Comparison of ENCODE assay signal across 9 cellular contexts in the genomic region with DNA sequence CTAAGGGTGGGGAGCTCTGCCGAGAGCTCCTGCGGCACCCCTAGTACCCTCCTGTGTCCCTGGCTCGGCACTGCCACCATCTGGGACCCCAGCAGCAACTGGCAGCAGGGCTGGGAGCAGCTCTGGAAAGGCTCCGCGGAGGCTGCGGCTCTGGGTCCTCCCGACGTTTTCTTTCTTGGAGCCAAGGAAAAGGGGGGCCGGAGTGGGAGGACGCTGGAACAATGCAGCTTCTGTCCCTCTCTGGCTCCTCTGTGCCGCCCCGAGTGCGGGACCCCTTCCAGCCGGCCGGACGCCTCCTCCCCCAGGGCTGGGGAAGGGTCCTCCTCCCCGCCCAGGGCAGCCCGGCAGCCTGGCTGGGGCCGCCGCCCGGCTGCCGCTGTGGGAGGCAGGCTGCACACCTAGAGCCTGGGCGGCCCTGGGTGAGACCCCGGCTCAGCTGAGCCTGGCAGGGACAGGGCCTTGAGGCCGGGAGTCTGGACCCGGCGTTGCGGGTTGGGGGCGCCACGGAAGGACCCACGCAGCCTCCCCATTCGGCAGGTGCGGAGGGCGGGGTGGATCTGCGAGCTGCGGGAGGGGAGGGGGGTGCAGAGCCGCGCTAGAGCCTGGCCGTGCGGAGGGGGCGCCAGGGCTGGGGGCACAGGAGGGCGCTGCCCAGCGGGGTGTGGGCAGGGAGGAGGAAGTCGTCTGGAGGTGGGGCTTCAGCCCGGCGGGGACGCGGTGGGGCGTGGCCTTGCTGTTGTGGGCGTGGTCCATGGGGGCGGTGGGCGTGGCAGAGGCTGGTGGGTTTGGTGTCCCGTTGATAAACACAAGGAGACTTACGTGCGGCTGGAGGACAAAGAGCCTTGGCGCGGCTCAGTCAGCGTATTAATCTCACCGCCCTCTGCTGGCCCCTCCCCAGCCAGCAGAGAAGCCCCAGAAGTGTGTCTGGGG. TPM values are rescaled to one million over a fixed set of nuclear protein-coding genes. Genes with fewer than 3 reads are reported as not detected.
DNase-seq lines count a peak whose midpoint lies in the region; ATAC-seq, FAIRE-seq and TF ChIP-seq lines count a peak whose summit lies in the region.
"Had no signal": no experiment of that assay in that cellular context is flagged by ENCODE, and none has a peak within 500 bp of the region (broad histone marks: within the 10 kb centered on the region; RNA-seq: fewer than 3 reads in every experiment).

No MANE protein-coding gene starts in this region.

- no peak for TF ChIP-seq POLR2A in HepG2 (IDR thresholded peaks at IDR 0.05; ENCODE audit: insufficient read depth in 1 of 2, low read depth in 2 of 2, low read length in 2 of 2)

- TF ChIP-seq RAD21 in HepG2 (CRISPR knock-in tag; IDR thresholded peaks at IDR 0.05) = no peak

- POLR2A ChIA-PET in HepG2 (lab: Yijun Ruan, JAX) = no interaction called here

- no peaks in the 10 kb centered on the region for H3K36me3 ChIP-seq in HepG2 (replicated peaks in 1 of 2; ENCODE audit: control insufficient read depth in 1 of 2, insufficient read depth in 2 of 2, low read length in 2 of 2)

- H3K27me3 ChIP-seq in HepG2 (ENCODE audit: control insufficient read depth in 1 of 2, insufficient read depth in 2 of 2, low read length in 2 of 2) = peaks cover 0 to 9% of the 10 kb centered on the region in 2 experiments; a peak in 2 of 5 replicates

- no peaks in the 10 kb centered on the region for H4K20me1 ChIP-seq in HepG2 (ENCODE audit: insufficient read depth, low read length)

- peaks cover 7% of the 10 kb centered on the region for H3K36me3 Mint-ChIP-seq in dendritic cell treated with granulocyte-macrophage colony-stimulating factor and Interleukin-4, amounts not matched to agents 40 ng/mL and 50 ng/mL, for 4 days (ENCODE audit: low read depth)

- H3K27ac ChIP-seq in HepG2 (ENCODE audit: extremely low read length, insufficient read depth, low read length) = no peak overlapping the region
- H3K27ac ChIP-seq: epithelial cell of prostate had no signal

- FAIRE-seq in HepG2 (lab: Jason Lieb, UNC) = no peak

- peak overlapping the region in 1 of 3 experiments; percentile 50; a peak in 2 of 6 replicates for H3K4me3 ChIP-seq in HepG2 (replicated peaks in 1 of 3; ENCODE audit: insufficient read depth in 1 of 3, low read depth in 2 of 3, low read length in 3 of 3)

- peak overlapping the region; percentile 69 for H3K4me3 Mint-ChIP-seq in dendritic cell treated with granulocyte-macrophage colony-stimulating factor and Interleukin-4, amounts not matched to agents 40 ng/mL and 50 ng/mL, for 4 days

- no peaks in the 10 kb centered on the region for H3K9me3 Mint-ChIP-seq in dendritic cell treated with granulocyte-macrophage colony-stimulating factor and Interleukin-4, amounts not matched to agents 40 ng/mL and 50 ng/mL, for 4 days

- in situ Hi-C loops in HepG2 (cut with HindIII; ENCODE audit: extremely low pct_ligation_motif_present, low pct_unique_long_range_greater_than_20kb) = loop anchor here (25.0 kb wide), 1 partner anchor 295 kb away; no protein-coding TSS in a partner anchor

- no peak for ATAC-seq in HepG2
- ATAC-seq in HG03280 (IDR thresholded peaks at IDR 0.05; ENCODE audit: unreplicated experiment) = no peak
- ATAC-seq in HG02642 (IDR thresholded peaks at IDR 0.05; ENCODE audit: poor library complexity, unreplicated experiment) = no peak

- peaks cover 18% of the 10 kb centered on the region for H3K4me1 Mint-ChIP-seq in dendritic cell treated with granulocyte-macrophage colony-stimulating factor and Interleukin-4, amounts not matched to agents 40 ng/mL and 50 ng/mL, for 4 days (ENCODE audit: low read depth)

- peak; percentile 48 for DNase-seq in activated gamma-delta T cell treated with Interleukin-2 at 50 U/mL for 16 hours
- DNase-seq in activated gamma-delta T cell (lab: John Stamatoyannopoulos, UW) = no peak
- DNase-seq in activated CD4-positive, alpha-beta T cell treated with anti-CD3 and anti-CD28 coated beads for 4 hours = peak; percentile 42 to 49
- no peak for DNase-seq in HepG2 (ENCODE audit: low spot score)
- peak; percentile 57 to 62 for DNase-seq in stimulated activated CD4-positive, alpha-beta T cell treated with anti-CD3 and anti-CD28 coated beads, Interleukin-2, amount 100 ng/mL, for 48 hours

- H3K27ac Mint-ChIP-seq in dendritic cell treated with granulocyte-macrophage colony-stimulating factor and Interleukin-4, amounts not matched to agents 40 ng/mL and 50 ng/mL, for 4 days = peak overlapping the region; percentile 82

- intact Hi-C loops in dendritic cell treated with granulocyte-macrophage colony-stimulating factor and Interleukin-4, amounts not matched to agents 40 ng/mL and 50 ng/mL, for 4 days (cut with micrococcal nuclease) = loop anchor here (10.0 kb wide), 1 partner anchor 292 kb away; no protein-coding TSS in a partner anchor
- intact Hi-C loops in HepG2 (cut with micrococcal nuclease; ENCODE audit: unreplicated experiment) = no loop called here

- peak overlapping the region; percentile 55 for H3K4me2 ChIP-seq in HepG2 (ENCODE audit: low read depth, low read length)

- CTCF ChIA-PET in HepG2 (lab: Yijun Ruan, JAX; ENCODE audit: low intra/inter-chr PET ratio, low total read pairs) = no interaction called here

- peaks cover 2% of the 10 kb centered on the region for H3K27me3 Mint-ChIP-seq in dendritic cell treated with granulocyte-macrophage colony-stimulating factor and Interleukin-4, amounts not matched to agents 40 ng/mL and 50 ng/mL, for 4 days

- H3K9ac ChIP-seq in HepG2 (ENCODE audit: insufficient read depth, low read depth, low read length) = no peak overlapping the region

- H3K4me1 ChIP-seq in HepG2 (ENCODE audit: insufficient read depth, low read length) = peaks cover 64% of the 10 kb centered on the region

- no peak for TF ChIP-seq EP300 in HepG2 (IDR thresholded peaks at IDR 0.05; ENCODE audit: low read depth in 2 of 2, low read length in 2 of 2)
- TF ChIP-seq EP300 in HepG2 (CRISPR knock-in tag; IDR thresholded peaks at IDR 0.05; ENCODE audit: borderline replicate concordance) = no peak

- no TSS peak for BruUV-seq in HepG2 (replicated peaks; lab: Mats Ljungman, UMichigan)

- H3K9me3 ChIP-seq in HepG2 (ENCODE audit: low read length) = no peaks in the 10 kb centered on the region

- 81% methylated on average over 18 of the region's 59 CpGs for whole genome bisulfite sequencing in HepG2 (ENCODE audit: low lambda C conversion rate)

- no peak overlapping the region for H2AFZ ChIP-seq in HepG2 (ENCODE audit: low read length)

- no peaks in the 10 kb centered on the region for H3K79me2 ChIP-seq in HepG2 (ENCODE audit: insufficient read depth, low read length)

- no peak for TF ChIP-seq CTCF in HepG2 (CRISPR knock-in tag; IDR thresholded peaks at IDR 0.05)

RNA-seq across cellular contexts. Expression of a gene that starts 15.1 kb away (rescaled TPM):
- total RNA-seq in HepG2 (2016; rRNA removed; fragmentation: Illumina TruSeq; extraction: Trizol) = 0.59 and 1.0 TPM in 2 replicates
- total RNA-seq in HepG2 (2016; cell fraction: cytosol; rRNA removed; fragmentation: Illumina TruSeq; extraction: Trizol; ENCODE audit: low read depth) = 0.26 and 0.30 TPM in 2 replicates
- total RNA-seq in HepG2 (2016; cell fraction: insoluble cytoplasmic fraction; rRNA removed; fragmentation: Illumina TruSeq; extraction: Trizol) = 0.55 and 1.1 TPM in 2 replicates
- 0.53 and 0.72 TPM in 2 replicates for total RNA-seq in HepG2 (2016; cell fraction: membrane; rRNA removed; fragmentation: Illumina TruSeq; extraction: Trizol)
- 0.72 and 0.81 TPM in 2 replicates for total RNA-seq in HepG2 (2016; cell fraction: nucleus; rRNA removed; fragmentation: Illumina TruSeq; extraction: Trizol)
- polyA plus RNA-seq in HepG2 (2011; rRNA removed) = 2.4 and 3.4 TPM in 2 replicates
- polyA plus RNA-seq in HepG2 (2011; cell fraction: cytosol; rRNA removed) = 1.6 and 2.7 TPM in 2 replicates
- 11.3 and 15.0 TPM in 2 replicates for polyA plus RNA-seq in HepG2 (2011; cell fraction: nucleus; rRNA removed)
- 1.2 and 1.6 TPM in 2 replicates for polyA plus RNA-seq in HepG2 (2012)
- 0.28 and 0.43 TPM in 2 replicates for polyA plus RNA-seq in HepG2 (2016; cell fraction: cytosol; fragmentation: Illumina TruSeq; extraction: Trizol; ENCODE audit: low read depth)
- polyA plus RNA-seq in HepG2 (2016; cell fraction: insoluble cytoplasmic fraction; fragmentation: Illumina TruSeq; extraction: Trizol; ENCODE audit: low read depth) = 0.72 and 1.2 TPM in 2 replicates
- polyA plus RNA-seq in HepG2 (2016; cell fraction: membrane; fragmentation: Illumina TruSeq; extraction: Trizol; ENCODE audit: low read depth) = 0.61 and 1.2 TPM in 2 replicates
- polyA plus RNA-seq in HepG2 (2016; cell fraction: nucleus; fragmentation: Illumina TruSeq; extraction: Trizol; ENCODE audit: insufficient read depth, low read depth) = 3.5 and 3.8 TPM in 2 replicates
- polyA minus RNA-seq in HepG2 (2011; rRNA and poly(A)+ RNA removed; ENCODE audit: low replicate concordance) = 2.9 and 5.8 TPM in 2 replicates
- 1.4 and 1.6 TPM in 2 replicates for polyA minus RNA-seq in HepG2 (2011; cell fraction: cytosol; rRNA and poly(A)+ RNA removed)
- polyA minus RNA-seq in HepG2 (2011; cell fraction: nucleus; rRNA and poly(A)+ RNA removed) = 1.7 TPM in 2 replicates

RNA-seq across cellular contexts. Expression of a gene that starts 21.1 kb away (rescaled TPM):
- 5.4 and 8.0 TPM in 2 replicates for total RNA-seq in HepG2 (2016; rRNA removed; fragmentation: Illumina TruSeq; extraction: Trizol)
- total RNA-seq in HepG2 (2016; cell fraction: cytosol; rRNA removed; fragmentation: Illumina TruSeq; extraction: Trizol; ENCODE audit: low read depth) = 8.5 and 9.7 TPM in 2 replicates
- 5.7 and 10.6 TPM in 2 replicates for total RNA-seq in HepG2 (2016; cell fraction: insoluble cytoplasmic fraction; rRNA removed; fragmentation: Illumina TruSeq; extraction: Trizol)
- total RNA-seq in HepG2 (2016; cell fraction: membrane; rRNA removed; fragmentation: Illumina TruSeq; extraction: Trizol) = 8.2 and 10.5 TPM in 2 replicates
- total RNA-seq in HepG2 (2016; cell fraction: nucleus; rRNA removed; fragmentation: Illumina TruSeq; extraction: Trizol) = 2.7 and 3.8 TPM in 2 replicates
- polyA plus RNA-seq in HepG2 (2011; rRNA removed) = 3.4 and 4.5 TPM in 2 replicates
- 1.9 and 8.6 TPM in 2 replicates for polyA plus RNA-seq in HepG2 (2011; cell fraction: cytosol; rRNA removed)
- polyA plus RNA-seq in HepG2 (2011; cell fraction: nucleus; rRNA removed) = 4.9 and 10.5 TPM in 2 replicates
- polyA plus RNA-seq in HepG2 (2012) = 1.9 and 2.8 TPM in 2 replicates
- polyA plus RNA-seq in HepG2 (2016; cell fraction: cytosol; fragmentation: Illumina TruSeq; extraction: Trizol; ENCODE audit: low read depth) = 8.4 and 8.5 TPM in 2 replicates
- polyA plus RNA-seq in HepG2 (2016; cell fraction: insoluble cytoplasmic fraction; fragmentation: Illumina TruSeq; extraction: Trizol; ENCODE audit: low read depth) = 4.0 and 5.1 TPM in 2 replicates
- polyA plus RNA-seq in HepG2 (2016; cell fraction: membrane; fragmentation: Illumina TruSeq; extraction: Trizol; ENCODE audit: low read depth) = 6.4 and 6.8 TPM in 2 replicates
- polyA plus RNA-seq in HepG2 (2016; cell fraction: nucleus; fragmentation: Illumina TruSeq; extraction: Trizol; ENCODE audit: insufficient read depth, low read depth) = 5.5 and 7.2 TPM in 2 replicates
- 0.90 and 2.5 TPM in 2 replicates for polyA minus RNA-seq in HepG2 (2011; rRNA and poly(A)+ RNA removed; ENCODE audit: low replicate concordance)
- polyA minus RNA-seq in HepG2 (2011; cell fraction: cytosol; rRNA and poly(A)+ RNA removed) = 1.3 TPM in 1 of 2 replicates, not detected in the other
- polyA minus RNA-seq in HepG2 (2011; cell fraction: nucleus; rRNA and poly(A)+ RNA removed) = 2.6 and 2.8 TPM in 2 replicates

RNA-seq across cellular contexts. Expression of a gene that starts 31.0 kb away (rescaled TPM):
- 3.6 and 7.4 TPM in 2 replicates for total RNA-seq in HepG2 (2016; rRNA removed; fragmentation: Illumina TruSeq; extraction: Trizol)
- 2.1 TPM in 2 replicates for total RNA-seq in HepG2 (2016; cell fraction: cytosol; rRNA removed; fragmentation: Illumina TruSeq; extraction: Trizol; ENCODE audit: low read depth)
- total RNA-seq in HepG2 (2016; cell fraction: insoluble cytoplasmic fraction; rRNA removed; fragmentation: Illumina TruSeq; extraction: Trizol) = 3.4 and 7.7 TPM in 2 replicates
- total RNA-seq in HepG2 (2016; cell fraction: membrane; rRNA removed; fragmentation: Illumina TruSeq; extraction: Trizol) = 1.7 and 2.5 TPM in 2 replicates
- total RNA-seq in HepG2 (2016; cell fraction: nucleus; rRNA removed; fragmentation: Illumina TruSeq; extraction: Trizol) = 7.9 and 8.9 TPM in 2 replicates
- polyA plus RNA-seq in HepG2 (2011; rRNA removed) = 3.3 and 7.2 TPM in 2 replicates
- polyA plus RNA-seq in HepG2 (2011; cell fraction: cytosol; rRNA removed) = 1.3 and 2.2 TPM in 2 replicates
- polyA plus RNA-seq in HepG2 (2011; cell fraction: nucleus; rRNA removed) = 51.0 and 60.5 TPM in 2 replicates
- polyA plus RNA-seq in HepG2 (2012) = 2.6 and 4.5 TPM in 2 replicates
- 0.79 and 1.0 TPM in 2 replicates for polyA plus RNA-seq in HepG2 (2016; cell fraction: cytosol; fragmentation: Illumina TruSeq; extraction: Trizol; ENCODE audit: low read depth)
- polyA plus RNA-seq in HepG2 (2016; cell fraction: insoluble cytoplasmic fraction; fragmentation: Illumina TruSeq; extraction: Trizol; ENCODE audit: low read depth) = 2.6 and 5.2 TPM in 2 replicates
- 0.66 and 0.74 TPM in 2 replicates for polyA plus RNA-seq in HepG2 (2016; cell fraction: membrane; fragmentation: Illumina TruSeq; extraction: Trizol; ENCODE audit: low read depth)
- polyA plus RNA-seq in HepG2 (2016; cell fraction: nucleus; fragmentation: Illumina TruSeq; extraction: Trizol; ENCODE audit: insufficient read depth, low read depth) = 23.4 and 24.3 TPM in 2 replicates
- 2.0 and 6.6 TPM in 2 replicates for polyA minus RNA-seq in HepG2 (2011; rRNA and poly(A)+ RNA removed; ENCODE audit: low replicate concordance)
- 0.62 and 0.99 TPM in 2 replicates for polyA minus RNA-seq in HepG2 (2011; cell fraction: cytosol; rRNA and poly(A)+ RNA removed)
- polyA minus RNA-seq in HepG2 (2011; cell fraction: nucleus; rRNA and poly(A)+ RNA removed) = 8.3 and 8.4 TPM in 2 replicates

RNA-seq across cellular contexts. Expression of a gene that starts 38.6 kb away (rescaled TPM):
- 0.13 TPM in 1 of 2 replicates, not detected in the other for total RNA-seq in HepG2 (2016; rRNA removed; fragmentation: Illumina TruSeq; extraction: Trizol)
- not detected in 2 replicates for total RNA-seq in HepG2 (2016; cell fraction: cytosol; rRNA removed; fragmentation: Illumina TruSeq; extraction: Trizol; ENCODE audit: low read depth)
- 0.09 TPM in 1 of 2 replicates, not detected in the other for total RNA-seq in HepG2 (2016; cell fraction: insoluble cytoplasmic fraction; rRNA removed; fragmentation: Illumina TruSeq; extraction: Trizol)
- 0.10 TPM in 1 of 2 replicates, not detected in the other for total RNA-seq in HepG2 (2016; cell fraction: membrane; rRNA removed; fragmentation: Illumina TruSeq; extraction: Trizol)
- 0.16 and 0.28 TPM in 2 replicates for total RNA-seq in HepG2 (2016; cell fraction: nucleus; rRNA removed; fragmentation: Illumina TruSeq; extraction: Trizol)
- 0.03 and 0.09 TPM in 2 replicates for polyA plus RNA-seq in HepG2 (2011; rRNA removed)
- 0.01 and 0.03 TPM in 2 replicates for polyA plus RNA-seq in HepG2 (2011; cell fraction: cytosol; rRNA removed)
- 0.45 and 0.48 TPM in 2 replicates for polyA plus RNA-seq in HepG2 (2011; cell fraction: nucleus; rRNA removed)
- polyA plus RNA-seq in HepG2 (2012) = 0.04 TPM in 1 of 2 replicates, not detected in the other
- polyA plus RNA-seq in HepG2 (2016; cell fraction: cytosol; fragmentation: Illumina TruSeq; extraction: Trizol; ENCODE audit: low read depth) = not detected in 2 replicates
- polyA plus RNA-seq in HepG2 (2016; cell fraction: insoluble cytoplasmic fraction; fragmentation: Illumina TruSeq; extraction: Trizol; ENCODE audit: low read depth) = not detected in 2 replicates
- polyA plus RNA-seq in HepG2 (2016; cell fraction: membrane; fragmentation: Illumina TruSeq; extraction: Trizol; ENCODE audit: low read depth) = 0.08 TPM in 1 of 2 replicates, not detected in the other
- 0.14 and 0.17 TPM in 2 replicates for polyA plus RNA-seq in HepG2 (2016; cell fraction: nucleus; fragmentation: Illumina TruSeq; extraction: Trizol; ENCODE audit: insufficient read depth, low read depth)
- 0.20 and 0.49 TPM in 2 replicates for polyA minus RNA-seq in HepG2 (2011; rRNA and poly(A)+ RNA removed; ENCODE audit: low replicate concordance)
- polyA minus RNA-seq in HepG2 (2011; cell fraction: cytosol; rRNA and poly(A)+ RNA removed) = not detected in 2 replicates
- polyA minus RNA-seq in HepG2 (2011; cell fraction: nucleus; rRNA and poly(A)+ RNA removed) = 0.39 and 0.50 TPM in 2 replicates

RNA-seq across cellular contexts. Expression of a gene that starts 57.5 kb away (rescaled TPM):
- total RNA-seq in HepG2 (2016; rRNA removed; fragmentation: Illumina TruSeq; extraction: Trizol) = 4.3 and 6.0 TPM in 2 replicates
- 0.51 and 0.88 TPM in 2 replicates for total RNA-seq in HepG2 (2016; cell fraction: cytosol; rRNA removed; fragmentation: Illumina TruSeq; extraction: Trizol; ENCODE audit: low read depth)
- total RNA-seq in HepG2 (2016; cell fraction: insoluble cytoplasmic fraction; rRNA removed; fragmentation: Illumina TruSeq; extraction: Trizol) = 3.9 and 6.1 TPM in 2 replicates
- 1.5 TPM in 2 replicates for total RNA-seq in HepG2 (2016; cell fraction: membrane; rRNA removed; fragmentation: Illumina TruSeq; extraction: Trizol)
- 7.0 and 9.4 TPM in 2 replicates for total RNA-seq in HepG2 (2016; cell fraction: nucleus; rRNA removed; fragmentation: Illumina TruSeq; extraction: Trizol)
- polyA plus RNA-seq in HepG2 (2011; rRNA removed) = 2.0 and 3.3 TPM in 2 replicates
- 1.0 and 1.7 TPM in 2 replicates for polyA plus RNA-seq in HepG2 (2011; cell fraction: cytosol; rRNA removed)
- 20.5 and 27.4 TPM in 2 replicates for polyA plus RNA-seq in HepG2 (2011; cell fraction: nucleus; rRNA removed)
- 3.3 TPM in 2 replicates for polyA plus RNA-seq in HepG2 (2012)
- 0.61 and 0.67 TPM in 2 replicates for polyA plus RNA-seq in HepG2 (2016; cell fraction: cytosol; fragmentation: Illumina TruSeq; extraction: Trizol; ENCODE audit: low read depth)
- polyA plus RNA-seq in HepG2 (2016; cell fraction: insoluble cytoplasmic fraction; fragmentation: Illumina TruSeq; extraction: Trizol; ENCODE audit: low read depth) = 3.3 and 4.8 TPM in 2 replicates
- polyA plus RNA-seq in HepG2 (2016; cell fraction: membrane; fragmentation: Illumina TruSeq; extraction: Trizol; ENCODE audit: low read depth) = 1.2 and 1.3 TPM in 2 replicates
- 37.0 and 38.1 TPM in 2 replicates for polyA plus RNA-seq in HepG2 (2016; cell fraction: nucleus; fragmentation: Illumina TruSeq; extraction: Trizol; ENCODE audit: insufficient read depth, low read depth)
- polyA minus RNA-seq in HepG2 (2011; rRNA and poly(A)+ RNA removed; ENCODE audit: low replicate concordance) = 1.5 and 5.2 TPM in 2 replicates
- 0.53 and 1.1 TPM in 2 replicates for polyA minus RNA-seq in HepG2 (2011; cell fraction: cytosol; rRNA and poly(A)+ RNA removed)
- 6.3 and 6.8 TPM in 2 replicates for polyA minus RNA-seq in HepG2 (2011; cell fraction: nucleus; rRNA and poly(A)+ RNA removed)

Comparison
In these comparisons a context has a peak if more than half of its experiments do, and no peak if none do; other contexts are left out.
1. DNase-seq: peak in activated gamma-delta T cell treated with Interleukin-2 at 50 U/mL for 16 hours (single experiment), activated CD4-positive, alpha-beta T cell treated with anti-CD3 and anti-CD28 coated beads for 4 hours (2 of 2) and stimulated activated CD4-positive, alpha-beta T cell treated with anti-CD3 and anti-CD28 coated beads, Interleukin-2, amount 100 ng/mL, for 48 hours (2 of 2); none in activated gamma-delta T cell (single experiment) and HepG2 (single experiment).